ENCODE assay signal across 22 cellular contexts in the genomic region with DNA sequence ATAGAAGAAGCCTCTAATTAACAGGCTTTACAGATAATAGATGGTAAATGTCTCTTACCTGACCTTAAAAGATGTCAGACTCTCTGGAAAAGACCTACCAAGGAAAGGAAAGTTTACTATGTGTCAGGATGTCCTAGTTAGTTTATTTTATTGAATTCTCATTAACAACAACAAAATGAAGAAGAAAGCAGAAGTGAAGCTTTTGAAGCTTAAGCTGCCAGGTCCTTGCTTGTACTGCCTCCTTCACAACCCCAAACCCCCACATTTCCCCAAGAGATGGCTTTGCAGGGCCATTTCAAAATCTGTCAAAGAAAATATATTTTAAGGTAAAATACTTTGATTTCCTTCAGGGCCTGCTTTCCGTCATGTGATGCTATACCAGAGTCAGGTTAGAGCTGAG.
"Had no signal": no experiment of that assay in that cellular context is flagged by ENCODE, and none has a peak within 500 bp of the region (broad histone marks: within the 10 kb centered on the region; RNA-seq: fewer than 3 reads in every experiment).

No MANE protein-coding gene starts in this region.

- DNase-seq: colonic mucosa; cortex of kidney; effector CD8-positive, alpha-beta T cell; effector memory CD8-positive, alpha-beta T cell; endodermal cell; erythroblast; esophagus squamous epithelium; foreskin fibroblast; foreskin melanocyte; gastrocnemius medialis; glutamatergic neuron; head of caudate nucleus; heart right ventricle; hippocampal formation; left cardiac atrium; left lung; left ventricle myocardium superior; lower lobe of right lung; mesenchymal stem cell; mucosa of descending colon; naive B cell had no signal

- ATAC-seq: effector memory CD8-positive, alpha-beta T cell; esophagus mucosa; gastrocnemius medialis; heart right ventricle; left cardiac atrium; left lung; left ventricle myocardium superior; lower lobe of right lung; mucosa of descending colon had no signal
